ENCODE assay signal across 12 cellular contexts in genomic region chr6:75084872-75085381, GRCh38.
DNase-seq lines count a peak whose midpoint lies in the region; ATAC-seq, FAIRE-seq and TF ChIP-seq lines count a peak whose summit lies in the region.
"Had no signal": no experiment of that assay in that cellular context is flagged by ENCODE, and none has a peak within 500 bp of the region (broad histone marks: within the 10 kb centered on the region; RNA-seq: fewer than 3 reads in every experiment).

No MANE protein-coding gene starts in this region.

- peak overlapping the region; percentile 54 for H3K4me3 ChIP-seq in coronary artery
- H3K4me3 ChIP-seq in right lobe of liver, result peak overlapping the region; percentile 30 to 43 (median 40)
- H3K4me3 ChIP-seq in stomach smooth muscle (ENCODE audit: low read length in 2 of 2), result peak overlapping the region; percentile 66 to 72
- H3K4me3 ChIP-seq: cardiac muscle cell had no signal

- H3K9me3 ChIP-seq in right lobe of liver, result no peaks in the 10 kb centered on the region
- H3K9me3 ChIP-seq in stomach smooth muscle (ENCODE audit: control insufficient read depth in 2 of 2, low read length in 2 of 2), result no peaks in the 10 kb centered on the region

- ATAC-seq in right lobe of liver, result peak; percentile 88 to 97 (median 92)

- intact Hi-C loops in right lobe of liver (cut with DNase I), result no loop called here

- WGBS in right lobe of liver (ENCODE audit: insufficient coverage, low coverage, low lambda C conversion rate, missing lambda C conversion rate), result 9% methylated on average over 18 of the region's 33 CpGs

- no peak for FAIRE-seq in frontal cortex (lab: Jason Lieb, UNC)
- FAIRE-seq: GM19239 had no signal

- H3K9ac ChIP-seq in stomach smooth muscle (ENCODE audit: low read length in 2 of 2), result peak overlapping the region in 1 of 2 donors; percentile 68

- H3K36me3 ChIP-seq in right lobe of liver, result no peaks in the 10 kb centered on the region
- H3K36me3 ChIP-seq in stomach smooth muscle (ENCODE audit: control insufficient read depth in 2 of 2, insufficient read depth in 2 of 2, low read length in 2 of 2), result peaks cover 7 to 25% of the 10 kb centered on the region in 2 donors
- H3K36me3 ChIP-seq: cardiac muscle cell had no signal

- H3K4me1 ChIP-seq in right lobe of liver, result no peaks in the 10 kb centered on the region
- no peaks in the 10 kb centered on the region for H3K4me1 ChIP-seq in stomach smooth muscle (ENCODE audit: control insufficient read depth, insufficient read depth, low read length)

- no peak for TF ChIP-seq CTCF in coronary artery (IDR thresholded peaks at IDR 0.05)
- no peak for TF ChIP-seq CTCF in right lobe of liver (IDR thresholded peaks at IDR 0.05)

- DNase-seq in NCI-H1105 (lab: John Stamatoyannopoulos, UW), result peak; percentile 15
- no peak for DNase-seq in coronary artery (ENCODE audit: low spot score)
- DNase-seq in right lobe of liver, result peak; percentile 63 to 68 (median 66)
- DNase-seq in GM19238 (ENCODE audit: insufficient read length, low spot score), result no peak
- DNase-seq in frontal cortex (ENCODE audit: low spot score in 2 of 2), result no peak
- no peak for DNase-seq in cortex of kidney (lab: John Stamatoyannopoulos, UW)
- no peak for DNase-seq in stimulated activated CD4-positive, alpha-beta T cell treated with anti-CD3 and anti-CD28 coated beads, Interleukin-12 subunit alpha, Interleukin-12 subunit beta, amount 100 ng/mL, for 4 hours
- DNase-seq: activated CD8-positive, alpha-beta memory T cell treated with anti-CD3 and anti-CD28 coated beads for 24 hours; stimulated activated CD4-positive, alpha-beta T cell treated with anti-CD3 and anti-CD28 coated beads, Interleukin-2, amount 100 ng/mL, for 48 hours had no signal

- H3K27me3 ChIP-seq in right lobe of liver, result no peaks in the 10 kb centered on the region
- H3K27me3 ChIP-seq in stomach smooth muscle (ENCODE audit: control insufficient read depth in 1 of 2, insufficient read depth in 2 of 2, low read length in 2 of 2), result no peaks in the 10 kb centered on the region
- H3K27me3 ChIP-seq: cardiac muscle cell had no signal

- H3K27ac ChIP-seq in coronary artery (no peak overlapping the region), right lobe of liver (no peak overlapping the region), stomach smooth muscle (ENCODE audit: low read length) (peak overlapping the region; percentile 50)
- H3K27ac ChIP-seq: cardiac muscle cell had no signal

- no peak for TF ChIP-seq POLR2A in right lobe of liver (IDR thresholded peaks at IDR 0.05)

Comparison
In these comparisons a context has a peak if more than half of its experiments do, and no peak if none do; other contexts are left out.
1. DNase-seq: peak in NCI-H1105 (single experiment) and right lobe of liver (3 of 3); none in coronary artery (single experiment), GM19238 (single experiment), frontal cortex (0 of 2), cortex of kidney (single experiment) and stimulated activated CD4-positive, alpha-beta T cell treated with anti-CD3 and anti-CD28 coated beads, Interleukin-12 subunit alpha, Interleukin-12 subunit beta, amount 100 ng/mL, for 4 hours (single experiment).
2. Peak in every context shown above with its lines, with median percentiles within 50 percentile points of each other: H3K4me3 ChIP-seq.